Comparison of ENCODE assay signal across 8 cellular contexts in the genomic region with DNA sequence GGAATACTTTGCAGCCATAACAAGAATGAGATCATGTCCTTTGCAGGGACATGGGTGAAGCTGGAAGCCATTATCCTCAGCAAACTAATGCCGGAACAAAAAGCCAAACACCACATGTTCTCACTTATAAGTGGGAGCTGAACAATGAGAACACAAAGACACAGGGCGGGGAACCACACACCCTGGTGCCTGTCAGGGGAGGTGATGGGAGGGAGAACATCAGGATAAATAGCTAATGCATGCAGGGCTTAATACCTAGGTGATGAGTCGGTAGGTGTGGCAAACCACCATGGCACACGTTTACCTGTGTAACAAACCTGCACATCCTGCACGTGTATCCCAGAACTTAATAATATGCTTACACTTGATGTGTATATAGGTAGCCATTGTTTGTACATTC. TPM values are rescaled to one million over a fixed set of nuclear protein-coding genes. Genes with fewer than 3 reads are reported as not detected.
DNase-seq lines count a peak whose midpoint lies in the region; ATAC-seq and TF ChIP-seq lines count a peak whose summit lies in the region.
"Not testable (repeated sequence)": the region's sequence is repeated elsewhere in the genome, so short reads cannot be mapped to it uniquely, and the experiment has no call there.

No MANE protein-coding gene starts in this region.

- not testable (repeated sequence) for H3F3A ChIP-seq in PC-9 (ENCODE audit: insufficient read depth, low read depth); neural progenitor cell (ENCODE audit: low read depth)

- CTCF ChIA-PET in PC-9 (lab: Charles Lee) = not testable (repeated sequence)
- CTCF ChIA-PET in MCF 10A (lab: Yijun Ruan, JAX) = interaction anchor here (0.6 to 1.6 kb wide), 4 partner anchors 9 to 124 kb away, joined by 3 to 4 read pairs (median 3); no protein-coding TSS in a partner anchor

- H3K27ac Mint-ChIP-seq in MCF 10A (ENCODE audit: low read depth, unreplicated experiment) = peak overlapping the region; percentile 60
- not testable (repeated sequence) for H3K27ac Mint-ChIP-seq in neural progenitor cell

- ATAC-seq in esophagus mucosa = peak; percentile 98

- H3K27me3 ChIP-seq in PC-9 (ENCODE audit: insufficient read depth, low read depth); neural progenitor cell: not testable (repeated sequence)

- not testable (repeated sequence) for H3K4me2 ChIP-seq in PC-9, neural progenitor cell

- not testable (repeated sequence) for H3K9me3 Mint-ChIP-seq in MCF 10A (ENCODE audit: unreplicated experiment); neural progenitor cell

- H3K27ac ChIP-seq in PC-9, neural progenitor cell: not testable (repeated sequence)

- peak; percentile 74 for DNase-seq in DMS153 (lab: John Stamatoyannopoulos, UW)
- peak; percentile 37 for DNase-seq in HT-29 (ENCODE audit: low spot score)
- peak; percentile 28 to 53 for DNase-seq in NCI-H2081 (lab: John Stamatoyannopoulos, UW)
- DNase-seq in NCI-H69 (lab: John Stamatoyannopoulos, UW) = peak; percentile 95
- DNase-seq in PC-9 = peak; percentile 44 to 58
- DNase-seq in MCF 10A (ENCODE audit: unreplicated experiment) = peak; percentile 34
- peak; percentile 14 for DNase-seq in neural progenitor cell (ENCODE audit: low spot score)

- not testable (repeated sequence) for H4K20me1 ChIP-seq in PC-9 (ENCODE audit: insufficient read depth); neural progenitor cell (ENCODE audit: low read depth)

- H3K4me3 Mint-ChIP-seq in MCF 10A (ENCODE audit: unreplicated experiment); neural progenitor cell: not testable (repeated sequence)

- TF ChIP-seq CTCF in PC-9 (conservative IDR thresholded peaks at IDR 0.05); MCF 10A (IDR thresholded peaks at IDR 0.05; ENCODE audit: unreplicated experiment); neural progenitor cell (IDR thresholded peaks at IDR 0.05): not testable (repeated sequence)

- intact Hi-C loops in PC-9 (cut with micrococcal nuclease; ENCODE audit: unreplicated experiment); MCF 10A (cut with micrococcal nuclease): not testable (repeated sequence)

- not testable (repeated sequence) for H3K4me3 ChIP-seq in PC-9, neural progenitor cell

- H3K36me3 Mint-ChIP-seq in MCF 10A (ENCODE audit: insufficient read depth, unreplicated experiment) = not testable (repeated sequence)
- peaks cover 11% of the 10 kb centered on the region for H3K36me3 Mint-ChIP-seq in neural progenitor cell

- not testable (repeated sequence) for H2AFZ ChIP-seq in PC-9; neural progenitor cell (replicated peaks)

- H3K9me2 ChIP-seq in PC-9 (ENCODE audit: insufficient read depth) = not testable (repeated sequence)

- not testable (repeated sequence) for H3K36me3 ChIP-seq in PC-9 (ENCODE audit: low read depth); neural progenitor cell

- H3K9ac ChIP-seq in neural progenitor cell = not testable (repeated sequence)

- H3K4me1 Mint-ChIP-seq in MCF 10A (ENCODE audit: insufficient read depth, unreplicated experiment); neural progenitor cell: not testable (repeated sequence)

- not testable (repeated sequence) for H3K27me3 Mint-ChIP-seq in MCF 10A (ENCODE audit: insufficient read depth, unreplicated experiment); neural progenitor cell (ENCODE audit: insufficient read depth, low read depth)

- not testable (repeated sequence) for BruUV-seq in PC-9 (replicated peaks; lab: Mats Ljungman, UMichigan); MCF 10A (replicated peaks; lab: Mats Ljungman, UMichigan)

- H3K79me2 ChIP-seq in PC-9 (ENCODE audit: low read depth); neural progenitor cell (ENCODE audit: low read depth): not testable (repeated sequence)

- peaks cover 13% of the 10 kb centered on the region; the same call in 1 of the 2 replicates for H3K4me1 ChIP-seq in PC-9 (replicated peaks; ENCODE audit: insufficient read depth)
- H3K4me1 ChIP-seq in neural progenitor cell = not testable (repeated sequence)

- not testable (repeated sequence) for H3K9me3 ChIP-seq in PC-9 (ENCODE audit: insufficient read depth, low read depth); neural progenitor cell (ENCODE audit: low read depth)

- POLR2A ChIA-PET in PC-9 (lab: Charles Lee; ENCODE audit: unreplicated experiment) = not testable (repeated sequence)
- POLR2A ChIA-PET in MCF 10A (lab: Yijun Ruan, JAX) = interaction anchor here (0.6 to 3.0 kb wide), 5 partner anchors 9 to 114 kb away, joined by 3 to 14 read pairs (median 3); a partner anchor contains a TSS

RNA-seq across cellular contexts. Expression of a gene that starts 49.1 kb away (rescaled TPM):
- total RNA-seq in HT-29 (2014; rRNA removed; shearing (Covaris generic)) = 11.4 and 12.4 TPM in 2 replicates
- total RNA-seq in PC-9 (2021) = 16.2 and 16.6 TPM in 2 replicates
- 13.7 and 18.6 TPM in 2 replicates for total RNA-seq in MCF 10A (2022)
- total RNA-seq in esophagus mucosa = 6.8 TPM
- total RNA-seq in neural progenitor cell (ENCODE audit: low replicate concordance) = 12.0 and 16.3 TPM in 2 replicates

Comparison
In these comparisons a context has a peak if more than half of its experiments do, and no peak if none do; other contexts are left out.
1. DNase-seq: peak in every context shown above with its lines; median percentile 95 in NCI-H69; 74 in DMS153; 51 in PC-9; 40 in NCI-H2081; 37 in HT-29; 34 in MCF 10A; 14 in neural progenitor cell.